In the genomic region with DNA sequence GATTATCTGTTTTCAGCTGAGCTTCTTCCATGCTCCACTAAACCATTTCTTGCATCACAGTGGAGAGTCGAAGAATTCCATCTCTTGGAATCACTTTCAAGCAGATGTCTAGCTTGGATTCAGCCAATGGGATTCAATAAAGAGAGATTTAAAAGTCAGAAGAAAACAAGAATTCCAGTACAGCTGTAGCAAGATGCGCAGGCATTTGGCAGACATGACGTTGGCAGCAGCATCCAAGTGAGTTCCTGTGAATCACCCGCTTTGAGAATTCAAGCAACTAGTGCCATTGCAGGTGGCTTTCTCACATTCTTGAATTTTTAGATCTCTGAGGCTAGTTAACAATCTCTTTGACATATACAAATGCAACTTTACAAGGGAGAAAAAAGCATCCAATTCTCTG, we compare ENCODE assay signal across 26 cellular contexts.
"Had no signal": no experiment of that assay in that cellular context is flagged by ENCODE, and none has a peak within 500 bp of the region (broad histone marks: within the 10 kb centered on the region; RNA-seq: fewer than 3 reads in every experiment).

No MANE protein-coding gene starts in this region.

- H3K4me3 ChIP-seq: adrenal gland, PC-9 had no signal

- H3K9me3 Mint-ChIP-seq: activated CD4-positive, alpha-beta memory T cell treated with anti-CD3 and anti-CD28 coated beads, Interleukin-2, amount 10 ng/mL, durations not matched to agents 7 days and 5 days; activated naive CD8-positive, alpha-beta T cell treated with anti-CD3 and anti-CD28 coated beads, Interleukin-2, amount 10 ng/mL, durations not matched to agents 7 days and 5 days; T-helper 1 cell treated with Interleukin-12 subunit alpha and Interleukin-12 subunit beta and Interleukin-4 antibody, amounts not matched to agents 30 μg/mL and 1 μg/mL, for 36 hours had no signal

- H3K27ac Mint-ChIP-seq: activated CD4-positive, alpha-beta memory T cell treated with anti-CD3 and anti-CD28 coated beads, Interleukin-2, amount 10 ng/mL, durations not matched to agents 7 days and 5 days; activated CD4-positive, alpha-beta T cell treated with anti-CD3 and anti-CD28 coated beads, Interleukin-2, amount 10 ng/mL, durations not matched to agents 24 days and 14 days; activated naive CD8-positive, alpha-beta T cell treated with anti-CD3 and anti-CD28 coated beads, Interleukin-2, amount 10 ng/mL, durations not matched to agents 7 days and 5 days; activated T-helper 2 cell treated with anti-CD3 and anti-CD28 coated beads, Interferon-gamma antibody, Interleukin-2, Interleukin-4, amounts not matched to agents 10 μg/mL and 5 μg/mL and 100 μg/mL, durations not matched to agents 14 hours and 24 hours and 36 hours; T-helper 1 cell treated with Interleukin-12 subunit alpha and Interleukin-12 subunit beta and Interleukin-4 antibody, amounts not matched to agents 30 μg/mL and 1 μg/mL, for 36 hours; WTC11 had no signal

- ATAC-seq: WTC11 had no signal

- H2AFZ ChIP-seq: PC-9 had no signal

- H3K4me1 ChIP-seq: adrenal gland had no signal

- H3K27me3 Mint-ChIP-seq: activated CD4-positive, alpha-beta memory T cell treated with anti-CD3 and anti-CD28 coated beads, Interleukin-2, amount 10 ng/mL, durations not matched to agents 7 days and 5 days; activated CD4-positive, alpha-beta T cell treated with anti-CD3 and anti-CD28 coated beads, Interleukin-2, amount 10 ng/mL, durations not matched to agents 24 days and 14 days; activated naive CD8-positive, alpha-beta T cell treated with anti-CD3 and anti-CD28 coated beads, Interleukin-2, amount 10 ng/mL, durations not matched to agents 7 days and 5 days had no signal

- H3K27ac ChIP-seq: adrenal gland, PC-9 had no signal

- H3K4me2 ChIP-seq: PC-9 had no signal

- DNase-seq: activated CD4-positive, alpha-beta memory T cell treated with anti-CD3 and anti-CD28 coated beads, Interleukin-2, amount 10 ng/mL, durations not matched to agents 7 days and 5 days; activated CD4-positive, alpha-beta T cell treated with anti-CD3 and anti-CD28 coated beads, Interleukin-2, amount 10 ng/mL, durations not matched to agents 24 days and 14 days; activated CD4-positive, CD25-positive, alpha-beta regulatory T cell treated with anti-CD3 and anti-CD28 coated beads, Interleukin-2, amount 50 U/mL, for 72 hours; activated gamma-delta T cell treated with Interleukin-2 at 50 U/mL for 16 hours; activated naive CD4-positive, alpha-beta T cell treated with anti-CD3 and anti-CD28 coated beads, Interleukin-2, amount 50 U/mL, for 16 hours; activated naive CD8-positive, alpha-beta T cell treated with anti-CD3 and anti-CD28 coated beads, Interleukin-2, amount 10 ng/mL, durations not matched to agents 7 days and 5 days; activated T-cell treated with anti-CD3 and anti-CD28 coated beads for 4 hours; activated T-cell treated with anti-CD3 and anti-CD28 coated beads, Interleukin-2, amount 50 U/mL, for 48 hours; adrenal gland; cerebellar nuclear complex; MM.1S; NCI-H1105 treated with DMSO at 0.1 percent for 48 hours; NCI-H1436 treated with DMSO at 0.1 percent for 48 hours; NCI-H2029; NCI-H2107; NCI-H2171 treated with DMSO at 0.1 percent for 48 hours; NCI-H226; NCI-H510A; NCI-H526 treated with DMSO at 0.1 percent for 48 hours; NCI-H82; NK-92 treated with Interleukin-12 subunit alpha and Interleukin-12 subunit beta, amount 100 ng/mL, for 24 hours; PC-9; SHP77 treated with DMSO at 0.1 percent for 48 hours had no signal

- H3K4me1 Mint-ChIP-seq: activated CD4-positive, alpha-beta memory T cell treated with anti-CD3 and anti-CD28 coated beads, Interleukin-2, amount 10 ng/mL, durations not matched to agents 7 days and 5 days; activated CD4-positive, alpha-beta T cell treated with anti-CD3 and anti-CD28 coated beads, Interleukin-2, amount 10 ng/mL, durations not matched to agents 24 days and 14 days; activated naive CD8-positive, alpha-beta T cell treated with anti-CD3 and anti-CD28 coated beads, Interleukin-2, amount 10 ng/mL, durations not matched to agents 7 days and 5 days had no signal

- H3K27me3 ChIP-seq: adrenal gland had no signal

- H3K36me3 ChIP-seq: adrenal gland had no signal

- H3K4me3 Mint-ChIP-seq: activated CD4-positive, alpha-beta memory T cell treated with anti-CD3 and anti-CD28 coated beads, Interleukin-2, amount 10 ng/mL, durations not matched to agents 7 days and 5 days; activated CD4-positive, alpha-beta T cell treated with anti-CD3 and anti-CD28 coated beads, Interleukin-2, amount 10 ng/mL, durations not matched to agents 24 days and 14 days; activated naive CD8-positive, alpha-beta T cell treated with anti-CD3 and anti-CD28 coated beads, Interleukin-2, amount 10 ng/mL, durations not matched to agents 7 days and 5 days; T-helper 1 cell treated with Interleukin-12 subunit alpha and Interleukin-12 subunit beta and Interleukin-4 antibody, amounts not matched to agents 30 μg/mL and 1 μg/mL, for 36 hours; WTC11 had no signal

- H3K36me3 Mint-ChIP-seq: activated naive CD8-positive, alpha-beta T cell treated with anti-CD3 and anti-CD28 coated beads, Interleukin-2, amount 10 ng/mL, durations not matched to agents 7 days and 5 days; WTC11 had no signal
